ENCODE assay signal across 24 cellular contexts in genomic region chr2:233736868-233737653, GRCh38. TPM values are rescaled to one million over a fixed set of nuclear protein-coding genes. Genes with fewer than 3 reads are reported as not detected.
"Had no signal": no experiment of that assay in that cellular context is flagged by ENCODE, and none has a peak within 500 bp of the region (broad histone marks: within the 10 kb centered on the region; RNA-seq: fewer than 3 reads in every experiment).

No MANE protein-coding gene starts in this region.

RNA-seq across cellular contexts. Expression of gene UGT1A3, which starts 8.2 kb away (rescaled TPM):
- total RNA-seq: chondrocyte; dermis blood vessel endothelial cell; endothelial cell of umbilical vein; epithelial cell of proximal tubule; esophagus muscularis mucosa; fibroblast of lung; gastroesophageal sphincter; heart left ventricle; hepatocyte; left ventricle myocardium inferior; lower lobe of right lung; mesenteric fat pad; natural killer cell treated with Interleukin-12 subunit alpha and Interleukin-12 subunit beta and Interleukin-15 and Interleukin-18, amount 100 ng/mL, for 72 hours; neural crest cell; osteocyte; right atrium auricular region; sigmoid colon; skeletal muscle tissue; spleen; testis; upper lobe of right lung had no signal
- polyA plus RNA-seq: endothelial cell of umbilical vein, fibroblast of lung, heart left ventricle, hepatocyte, spleen had no signal

RNA-seq across cellular contexts. Expression of gene UGT1A4, which starts 18.5 kb away (rescaled TPM):
- total RNA-seq: chondrocyte; dermis blood vessel endothelial cell; endothelial cell of umbilical vein; epithelial cell of proximal tubule; esophagus muscularis mucosa; fibroblast of lung; heart left ventricle; hepatocyte; left ventricle myocardium inferior; lower lobe of right lung; mesenteric fat pad; natural killer cell treated with Interleukin-12 subunit alpha and Interleukin-12 subunit beta and Interleukin-15 and Interleukin-18, amount 100 ng/mL, for 72 hours; neural crest cell; osteocyte; prostate gland; right atrium auricular region; sigmoid colon; skeletal muscle tissue; spleen; testis; upper lobe of right lung had no signal
- polyA plus RNA-seq: endothelial cell of umbilical vein, fibroblast of lung, heart left ventricle, hepatocyte, spleen had no signal

RNA-seq across cellular contexts. Expression of gene UGT1A1, which starts 23.0 kb away (rescaled TPM):
- total RNA-seq: chondrocyte; dermis blood vessel endothelial cell; endothelial cell of umbilical vein; epithelial cell of proximal tubule; esophagus muscularis mucosa; fibroblast of lung; heart left ventricle; left ventricle myocardium inferior; natural killer cell treated with Interleukin-12 subunit alpha and Interleukin-12 subunit beta and Interleukin-15 and Interleukin-18, amount 100 ng/mL, for 72 hours; neural crest cell; osteocyte; right atrium auricular region; sigmoid colon; skeletal muscle tissue; spleen; upper lobe of right lung had no signal
- polyA plus RNA-seq: endothelial cell of umbilical vein, fibroblast of lung, spleen had no signal

RNA-seq across cellular contexts. Expression of gene UGT1A5, which starts 24.4 kb away (rescaled TPM):
- total RNA-seq: chondrocyte; dermis blood vessel endothelial cell; endothelial cell of umbilical vein; epithelial cell of proximal tubule; esophagus muscularis mucosa; fibroblast of lung; gastroesophageal sphincter; heart left ventricle; hepatocyte; left ventricle myocardium inferior; mesenteric fat pad; natural killer cell treated with Interleukin-12 subunit alpha and Interleukin-12 subunit beta and Interleukin-15 and Interleukin-18, amount 100 ng/mL, for 72 hours; neural crest cell; osteocyte; right atrium auricular region; sigmoid colon; skeletal muscle tissue; spleen; upper lobe of right lung had no signal
- polyA plus RNA-seq: endothelial cell of umbilical vein, fibroblast of lung, foreskin keratinocyte, heart left ventricle, hepatocyte, spleen had no signal

RNA-seq across cellular contexts. Expression of gene MROH2A, which starts 41.1 kb away (rescaled TPM):
- total RNA-seq: chondrocyte; dermis blood vessel endothelial cell; endothelial cell of umbilical vein; epithelial cell of proximal tubule; esophagus muscularis mucosa; fibroblast of lung; gastroesophageal sphincter; hepatocyte; kidney; left ventricle myocardium inferior; lower lobe of right lung; mesenteric fat pad; natural killer cell treated with Interleukin-12 subunit alpha and Interleukin-12 subunit beta and Interleukin-15 and Interleukin-18, amount 100 ng/mL, for 72 hours; neural crest cell; osteocyte; right atrium auricular region; sigmoid colon; skeletal muscle tissue; upper lobe of right lung had no signal
- polyA plus RNA-seq: endothelial cell of umbilical vein, fibroblast of lung, heart left ventricle, hepatocyte had no signal
